Comparison of ENCODE assay signal across 8 cellular contexts in the genomic region with DNA sequence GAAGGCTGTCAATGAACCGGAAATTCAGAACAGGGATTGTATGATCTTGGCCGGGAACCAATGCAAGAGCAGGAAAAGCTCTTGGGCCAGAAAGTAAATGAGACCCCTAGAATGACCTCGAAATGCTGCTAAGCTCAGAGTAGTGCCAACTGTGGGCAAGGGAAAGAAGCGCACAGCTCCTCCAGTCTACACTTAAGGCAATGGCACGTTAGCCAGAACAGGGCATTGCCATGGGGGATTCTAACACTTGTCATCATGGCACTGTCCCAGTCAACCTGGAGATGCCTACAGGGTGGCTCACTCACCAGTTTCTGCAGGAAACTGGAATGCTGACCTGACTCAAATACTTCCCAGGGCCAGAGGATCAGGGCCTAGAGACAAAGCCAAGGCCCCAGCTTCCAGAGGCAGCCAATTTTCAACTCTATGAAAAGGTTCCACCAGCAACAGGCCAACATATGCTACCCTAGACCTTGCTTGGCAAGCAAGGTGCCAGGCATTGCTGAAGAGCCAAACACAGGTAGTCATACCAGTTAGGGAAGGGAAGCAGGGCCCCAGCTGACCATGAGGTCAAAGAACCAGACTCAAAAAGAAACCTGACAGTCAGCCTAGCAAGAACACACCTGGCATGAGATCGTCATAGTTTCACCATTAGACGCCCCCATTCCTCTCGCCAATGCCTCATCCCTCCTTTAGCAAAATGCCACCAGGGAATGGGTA. TPM values are rescaled to one million over a fixed set of nuclear protein-coding genes. Genes with fewer than 3 reads are reported as not detected.
DNase-seq lines count a peak whose midpoint lies in the region; ATAC-seq and TF ChIP-seq lines count a peak whose summit lies in the region.

No MANE protein-coding gene starts in this region.

- H3K4me1 Mint-ChIP-seq in activated CD4-positive, alpha-beta T cell treated with anti-CD3 and anti-CD28 coated beads for 36 hours: peaks cover 53% of the 10 kb centered on the region
- H3K4me1 Mint-ChIP-seq in stimulated activated memory B cell treated with anti-CD40 and anti-IgM and Interleukin-4, amounts not matched to agents 10 μg/mL and 1 μg/mL and 100 μg/mL, for 72 hours: peaks cover 87% of the 10 kb centered on the region

- intact Hi-C loops in activated CD4-positive, alpha-beta T cell treated with anti-CD3 and anti-CD28 coated beads for 36 hours (cut with DNase I, micrococcal nuclease): no loop called here

- POLR2A ChIA-PET in activated CD4-positive, alpha-beta T cell treated with anti-CD3 and anti-CD28 coated beads for 36 hours (lab: Charles Lee): interaction anchor here (0.6 kb wide), 1 partner anchor 227 kb away, joined by 6 read pairs; no protein-coding TSS in a partner anchor

- H3K9me3 Mint-ChIP-seq in activated CD4-positive, alpha-beta T cell treated with anti-CD3 and anti-CD28 coated beads for 36 hours (ENCODE audit: low read depth): peaks cover 2% of the 10 kb centered on the region
- peaks cover 2% of the 10 kb centered on the region for H3K9me3 Mint-ChIP-seq in stimulated activated memory B cell treated with anti-CD40 and anti-IgM and Interleukin-4, amounts not matched to agents 10 μg/mL and 1 μg/mL and 100 μg/mL, for 72 hours

- peak overlapping the region; percentile 68 for H3K27ac Mint-ChIP-seq in activated CD4-positive, alpha-beta T cell treated with anti-CD3 and anti-CD28 coated beads for 36 hours
- peak overlapping the region; percentile 92 for H3K27ac Mint-ChIP-seq in stimulated activated memory B cell treated with anti-CD40 and anti-IgM and Interleukin-4, amounts not matched to agents 10 μg/mL and 1 μg/mL and 100 μg/mL, for 72 hours

- peak overlapping the region; percentile 76 to 81 for H3K27ac ChIP-seq in coronary artery

- peak; percentile 64 for DNase-seq in activated CD4-positive, alpha-beta T cell treated with anti-CD3 and anti-CD28 coated beads for 36 hours
- no peak for DNase-seq in activated CD4-positive, alpha-beta T cell treated with anti-CD3 and anti-CD28 coated beads for 4 hours
- no peak for DNase-seq in coronary artery (ENCODE audit: low spot score)
- no peak for DNase-seq in SW 1271 (lab: John Stamatoyannopoulos, UW)
- DNase-seq in SKM-1 (lab: John Stamatoyannopoulos, UW; ENCODE audit: unreplicated experiment): no peak
- DNase-seq in NCI-H345 (lab: John Stamatoyannopoulos, UW): no peak

- CTCF ChIA-PET in activated CD4-positive, alpha-beta T cell treated with anti-CD3 and anti-CD28 coated beads for 36 hours (lab: Charles Lee): interaction anchor here (1.0 kb wide), 1 partner anchor 25 kb away, joined by 3 read pairs; no protein-coding TSS in a partner anchor

- ATAC-seq in activated CD4-positive, alpha-beta T cell treated with anti-CD3 and anti-CD28 coated beads for 36 hours: peak; percentile 86
- peak; percentile 58 for ATAC-seq in HG02981 (IDR thresholded peaks at IDR 0.05; ENCODE audit: unreplicated experiment)
- ATAC-seq in stimulated activated memory B cell treated with anti-CD40 and anti-IgM and Interleukin-4, amounts not matched to agents 10 μg/mL and 1 μg/mL and 100 μg/mL, for 72 hours: peak; percentile 80

- peak overlapping the region; percentile 46 for H3K4me3 ChIP-seq in coronary artery

- no peaks in the 10 kb centered on the region for H3K27me3 Mint-ChIP-seq in activated CD4-positive, alpha-beta T cell treated with anti-CD3 and anti-CD28 coated beads for 36 hours
- no peaks in the 10 kb centered on the region for H3K27me3 Mint-ChIP-seq in stimulated activated memory B cell treated with anti-CD40 and anti-IgM and Interleukin-4, amounts not matched to agents 10 μg/mL and 1 μg/mL and 100 μg/mL, for 72 hours

- TF ChIP-seq CTCF in coronary artery (IDR thresholded peaks at IDR 0.05): no peak

- H3K36me3 Mint-ChIP-seq in activated CD4-positive, alpha-beta T cell treated with anti-CD3 and anti-CD28 coated beads for 36 hours (ENCODE audit: low read depth): peaks cover 29% of the 10 kb centered on the region
- H3K36me3 Mint-ChIP-seq in stimulated activated memory B cell treated with anti-CD40 and anti-IgM and Interleukin-4, amounts not matched to agents 10 μg/mL and 1 μg/mL and 100 μg/mL, for 72 hours: peaks cover 38% of the 10 kb centered on the region

- H3K4me3 Mint-ChIP-seq in activated CD4-positive, alpha-beta T cell treated with anti-CD3 and anti-CD28 coated beads for 36 hours: no peak overlapping the region
- peak overlapping the region; percentile 69 for H3K4me3 Mint-ChIP-seq in stimulated activated memory B cell treated with anti-CD40 and anti-IgM and Interleukin-4, amounts not matched to agents 10 μg/mL and 1 μg/mL and 100 μg/mL, for 72 hours

RNA-seq across cellular contexts. Expression of gene ARHGAP17, which starts 34.9 kb away (rescaled TPM):
- total RNA-seq in activated CD4-positive, alpha-beta T cell treated with anti-CD3 and anti-CD28 coated beads for 36 hours: 10 to 100 TPM; 55.1 to 60.4 TPM
